In genomic region chr1:56137090-56137489, GRCh38 we compare ENCODE assay signal across 3 cellular contexts.
TF ChIP-seq lines count a peak whose summit lies in the region.

No MANE protein-coding gene starts in this region.

TF ChIP-seq in endothelial cell of umbilical vein, 7 proteins besides CTCF, POLR2A, EP300 and RAD21 (continued from another document):
- no peak for TF ChIP-seq MAX (IDR thresholded peaks at IDR 0.05; ENCODE audit: insufficient read depth, insufficient read length)
- TF ChIP-seq EZH2 (IDR thresholded peaks at IDR 0.05; ENCODE audit: borderline replicate concordance, low read depth, low read length, severe bottlenecking), result no peak
- no peak for TF ChIP-seq POLR2AphosphoS5 (IDR thresholded peaks at IDR 0.05; ENCODE audit: insufficient read depth, low read depth, low read length)
- TF ChIP-seq JUN (IDR thresholded peaks at IDR 0.05; ENCODE audit: borderline replicate concordance, insufficient read depth, insufficient read length, low read depth), result no peak
- TF ChIP-seq GATA2 (IDR thresholded peaks at IDR 0.05; ENCODE audit: insufficient read depth, insufficient read length, low read depth, low read length), result no peak

TF ChIP-seq in GM12891, 5 proteins besides CTCF, POLR2A, EP300 and RAD21 (continued from another document):
- TF ChIP-seq SPI1 (IDR thresholded peaks at IDR 0.05; ENCODE audit: low read depth, low read length) (no peak), PAX5 (IDR thresholded peaks at IDR 0.05; ENCODE audit: insufficient read depth, low read length, severe bottlenecking) (no peak), TAF1 (IDR thresholded peaks at IDR 0.05; ENCODE audit: low read depth, low read length) (no peak)

TF ChIP-seq in HepG2, 621 proteins besides CTCF, POLR2A, EP300 and RAD21:
- no peak for TF ChIP-seq LBX2 (CRISPR knock-in tag; IDR thresholded peaks at IDR 0.05; ENCODE audit: borderline replicate concordance)
- TF ChIP-seq KAT2B (IDR thresholded peaks at IDR 0.05; ENCODE audit: borderline replicate concordance, low read depth, low read length), result no peak
- no peak for TF ChIP-seq ZFP36 (IDR thresholded peaks at IDR 0.05; ENCODE audit: borderline replicate concordance, low read depth, low read length, partially characterized antibody)
- TF ChIP-seq GMEB2 (CRISPR knock-in tag; IDR thresholded peaks at IDR 0.05; ENCODE audit: low read depth), result no peak
- no peak for TF ChIP-seq XBP1 (CRISPR knock-in tag; IDR thresholded peaks at IDR 0.05)
- no peak for TF ChIP-seq CBX2 (IDR thresholded peaks at IDR 0.05; ENCODE audit: low read depth, low read length)
- TF ChIP-seq CBX2 (CRISPR knock-in tag; IDR thresholded peaks at IDR 0.05; ENCODE audit: low read depth), result no peak
- no peak for TF ChIP-seq ZNF746 (CRISPR knock-in tag; IDR thresholded peaks at IDR 0.05)
- no peak for TF ChIP-seq ERF (CRISPR knock-in tag; IDR thresholded peaks at IDR 0.05)
- TF ChIP-seq FLYWCH1 (CRISPR knock-in tag; IDR thresholded peaks at IDR 0.05), result no peak
- no peak for TF ChIP-seq TIGD3 (CRISPR knock-in tag; IDR thresholded peaks at IDR 0.05; ENCODE audit: borderline replicate concordance)
- TF ChIP-seq ZNF660 (CRISPR knock-in tag; IDR thresholded peaks at IDR 0.05; ENCODE audit: borderline replicate concordance, low read depth), result no peak
- TF ChIP-seq HES4 (CRISPR knock-in tag; IDR thresholded peaks at IDR 0.05; ENCODE audit: borderline replicate concordance), result no peak
